In genomic region chr17:64788286-64789060, GRCh38 we compare ENCODE assay signal across 12 cellular contexts.
"Had no signal": no experiment of that assay in that cellular context is flagged by ENCODE, and none has a peak within 500 bp of the region (broad histone marks: within the 10 kb centered on the region; RNA-seq: fewer than 3 reads in every experiment).

No MANE protein-coding gene starts in this region.

- DNase-seq: activated CD4-positive, alpha-beta T cell treated with anti-CD3 and anti-CD28 coated beads, Interleukin-2, amount 10 ng/mL, durations not matched to agents 7 days and 5 days; activated T-cell treated with anti-CD3 and anti-CD28 coated beads for 4 hours; adrenal gland; foreskin keratinocyte; glutamatergic neuron; hypothalamus; left ventricle myocardium inferior; ovary; stimulated activated CD4-positive, alpha-beta T cell treated with anti-CD3 and anti-CD28 coated beads, Interleukin-15, amount 100 ng/mL, for 24 hours; stimulated activated CD4-positive, alpha-beta T cell treated with anti-CD3 and anti-CD28 coated beads, Interleukin-4, amount 100 ng/mL, for 24 hours; testis; upper lobe of left lung had no signal

- H3K36me3 ChIP-seq: ovary had no signal

- H3K9me3 ChIP-seq: adrenal gland, left ventricle myocardium inferior, ovary, testis, upper lobe of left lung had no signal

- H3K27ac ChIP-seq: adrenal gland, foreskin keratinocyte, left ventricle myocardium inferior, ovary, testis, upper lobe of left lung had no signal

- H3K4me1 ChIP-seq: adrenal gland, testis had no signal

- H3K4me3 ChIP-seq: adrenal gland, left ventricle myocardium inferior, ovary, testis, upper lobe of left lung had no signal

- ATAC-seq: foreskin keratinocyte had no signal

- H3K27me3 ChIP-seq: adrenal gland, foreskin keratinocyte, ovary, testis, upper lobe of left lung had no signal
